Comparison of ENCODE assay signal across 9 cellular contexts in the genomic region with DNA sequence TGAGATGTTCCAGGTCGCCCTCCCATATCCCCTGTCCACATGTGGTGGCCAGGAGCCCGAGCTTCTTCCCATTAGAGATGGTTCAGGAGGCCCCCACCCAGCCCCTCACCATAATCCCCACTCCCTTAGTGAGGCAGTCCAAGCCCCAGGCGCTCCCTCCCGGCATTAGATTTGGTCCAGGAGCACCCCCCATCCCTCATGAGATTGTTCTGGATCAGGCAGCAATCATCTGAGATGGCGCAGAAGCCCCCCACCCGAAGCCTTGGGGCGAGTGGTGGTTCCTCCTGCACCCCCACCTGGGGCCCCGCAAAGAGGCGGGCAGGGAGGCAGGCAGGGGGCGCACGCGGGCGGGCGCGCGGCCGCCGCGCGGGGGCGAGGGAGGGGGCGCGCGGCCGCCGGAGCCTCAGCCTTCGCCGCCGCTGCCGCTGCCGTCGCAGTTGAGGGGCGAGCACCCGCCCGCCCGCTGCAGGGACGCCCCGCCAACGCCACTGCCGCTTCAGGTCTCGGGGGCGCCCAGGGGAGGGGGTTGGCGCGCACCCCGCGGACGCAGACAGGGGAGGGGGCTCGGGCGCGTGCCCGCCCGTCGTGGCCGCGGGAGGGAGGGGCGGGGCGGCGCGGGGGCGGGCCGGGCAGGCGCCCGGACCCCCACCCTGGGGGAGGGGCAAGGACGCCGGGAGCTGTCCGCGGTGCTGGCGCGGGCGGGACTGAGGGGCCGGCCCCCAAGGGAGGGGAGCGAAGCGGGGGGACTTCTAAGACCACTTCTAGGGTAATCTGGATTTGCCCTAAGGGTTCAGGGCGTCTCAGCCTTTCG. TPM values are rescaled to one million over a fixed set of nuclear protein-coding genes. Genes with fewer than 3 reads are reported as not detected.
A peak's percentile ranks its signal among the peaks of the same experiment; 100 is the strongest.
DNase-seq lines count a peak whose midpoint lies in the region; ATAC-seq and TF ChIP-seq lines count a peak whose summit lies in the region.
"Had no signal": no experiment of that assay in that cellular context is flagged by ENCODE, and none has a peak within 500 bp of the region (broad histone marks: within the 10 kb centered on the region; RNA-seq: fewer than 3 reads in every experiment).

No MANE protein-coding gene starts in this region.

- H3K23ac ChIP-seq in IMR-90 (ENCODE audit: low read depth, low read length) = no peak overlapping the region

- peak overlapping the region in 6 of 7 donors; percentile 44 to 89 (median 77) for H3K4me3 Mint-ChIP-seq in CD8-positive, alpha-beta memory T cell

- DNase-seq in CD8-positive, alpha-beta memory T cell = peak in 3 of 5 donors; percentile 5 to 51 (median 14)
- DNase-seq in IMR-90 = no peak
- peak; percentile 34 for DNase-seq in activated T-cell treated with anti-CD3 and anti-CD28 coated beads, Interleukin-2, amount 50 U/mL, for 1 hour
- DNase-seq in iPS DF 6.9 (ENCODE audit: low read depth, low spot score) = no peak
- DNase-seq in thyroid gland = peak; percentile 23 to 28
- DNase-seq in GM19238 (ENCODE audit: insufficient read length, low spot score) = no peak

- TF ChIP-seq CTCF in IMR-90 (conservative IDR thresholded peaks at IDR 0.05; ENCODE audit: low read depth, low read length) (peak; percentile 24; the same call in 1 of the 2 replicates), thyroid gland (IDR thresholded peaks at IDR 0.05) (peak in 2 of 6 experiments; percentile 8 to 34)

- H3K14ac ChIP-seq in IMR-90 (replicated peaks; ENCODE audit: low read depth, low read length) = no peak overlapping the region

- no peak overlapping the region for H3K56ac ChIP-seq in IMR-90 (ENCODE audit: extremely low read depth, insufficient read depth, low read length)

- no peak for TF ChIP-seq POLR2A in IMR-90 (IDR thresholded peaks at IDR 0.05; ENCODE audit: low read depth, low read length)
- no peak for TF ChIP-seq POLR2A in thyroid gland (IDR thresholded peaks at IDR 0.05)

- intact Hi-C loops in IMR-90 (cut with micrococcal nuclease) = no loop called here
- intact Hi-C loops in thyroid gland (cut with DNase I) = no loop called here

- H3K9me3 ChIP-seq in CD8-positive, alpha-beta memory T cell (ENCODE audit: low read length) = no peaks in the 10 kb centered on the region
- H3K9me3 ChIP-seq in IMR-90 (ENCODE audit: control insufficient read depth, insufficient read depth, low read length) = no peaks in the 10 kb centered on the region; the same call in 1 of the 2 replicates
- H3K9me3 ChIP-seq in iPS DF 6.9 (ENCODE audit: control insufficient read depth, insufficient read depth, low read length) = no peaks in the 10 kb centered on the region
- H3K9me3 ChIP-seq in thyroid gland = no peaks in the 10 kb centered on the region

- H3K36me3 Mint-ChIP-seq in CD8-positive, alpha-beta memory T cell = no peaks in the 10 kb centered on the region

- H3K9ac ChIP-seq in IMR-90 (ENCODE audit: low read depth, low read length) = no peak overlapping the region

- H3K27me3 Mint-ChIP-seq in CD8-positive, alpha-beta memory T cell = peaks cover 29 to 36% of the 10 kb centered on the region in 2 donors

- H3K79me1 ChIP-seq in IMR-90 (ENCODE audit: low read depth in 1 of 2, low read length in 2 of 2) = no peaks in the 10 kb centered on the region

- H2BK20ac ChIP-seq in IMR-90 (ENCODE audit: low read depth, low read length) = no peak overlapping the region

- H3K9me3 Mint-ChIP-seq in CD8-positive, alpha-beta memory T cell = peaks cover 0 to 6% (median 0%) of the 10 kb centered on the region in 5 donors

- H2AK9ac ChIP-seq in IMR-90 (replicated peaks; ENCODE audit: low read depth, low read length, poor library complexity) = peak overlapping the region; percentile 7

- peak overlapping the region; percentile 47 for H2AFZ ChIP-seq in IMR-90 (replicated peaks; ENCODE audit: low read length, poor library complexity)

- peak overlapping the region in 3 of 8 donors; percentile 8 to 93 (median 74) for H3K27ac Mint-ChIP-seq in CD8-positive, alpha-beta memory T cell

- peaks cover 12 to 24% (median 18%) of the 10 kb centered on the region in 3 donors for H3K4me1 Mint-ChIP-seq in CD8-positive, alpha-beta memory T cell

- no peak overlapping the region for H4K8ac ChIP-seq in IMR-90 (ENCODE audit: low read depth in 2 of 2, low read length in 2 of 2)

- H4K91ac ChIP-seq in IMR-90 (ENCODE audit: insufficient read depth, low read depth, low read length) = no peak overlapping the region

- no peak overlapping the region for H4K5ac ChIP-seq in IMR-90 (ENCODE audit: low read depth, low read length)

- peaks cover 5% of the 10 kb centered on the region for H3K27me3 ChIP-seq in CD8-positive, alpha-beta memory T cell (ENCODE audit: insufficient read depth, low read length, poor library complexity, severe bottlenecking)
- H3K27me3 ChIP-seq in IMR-90 (ENCODE audit: control insufficient read depth, insufficient read depth, low read length) (peaks cover 17% of the 10 kb centered on the region), iPS DF 6.9 (ENCODE audit: control insufficient read depth, insufficient read depth, low read length) (no peaks in the 10 kb centered on the region), thyroid gland (no peaks in the 10 kb centered on the region)

- TF ChIP-seq RAD21 in IMR-90 (IDR thresholded peaks at IDR 0.05; ENCODE audit: low read length) = no peak

- H3K36me3 ChIP-seq in CD8-positive, alpha-beta memory T cell (ENCODE audit: insufficient read depth, low read length) = no peaks in the 10 kb centered on the region
- no peaks in the 10 kb centered on the region for H3K36me3 ChIP-seq in IMR-90 (ENCODE audit: control insufficient read depth, insufficient read depth, low read length)
- no peaks in the 10 kb centered on the region for H3K36me3 ChIP-seq in iPS DF 6.9 (ENCODE audit: control insufficient read depth, insufficient read depth, low read length)
- H3K36me3 ChIP-seq in thyroid gland = no peaks in the 10 kb centered on the region

- H3K4me3 ChIP-seq in CD8-positive, alpha-beta memory T cell (ENCODE audit: low read length) = no peak overlapping the region
- H3K4me3 ChIP-seq in IMR-90 (ENCODE audit: insufficient read depth, low read depth, low read length) (peak overlapping the region; percentile 26; the same call in 1 of the 2 replicates), iPS DF 6.9 (ENCODE audit: low read length) (peak overlapping the region; percentile 85; the same call in 1 of the 2 replicates), thyroid gland (replicated peaks in 1 of 3) (no peak overlapping the region)

- 0% methylated on average over 8 of the region's 75 CpGs; no CpG with 5 or more reads in 1 of the 2 experiments for whole genome bisulfite sequencing in IMR-90 (ENCODE audit: extremely low coverage in 2 of 2, insufficient read length in 1 of 2), 2 experiments
- no CpG with 5 or more reads among the region's 75 CpGs for WGBS in iPS DF 6.9 (ENCODE audit: insufficient coverage, insufficient read length)
- WGBS in thyroid gland, 2 donors = 0 to 50% methylated on average over 1 to 4 of the region's 75 CpGs

- no peak overlapping the region for H3K4ac ChIP-seq in IMR-90 (ENCODE audit: low read depth, low read length)

- no peak overlapping the region for H2BK5ac ChIP-seq in IMR-90 (ENCODE audit: low read depth, low read length, poor library complexity, severe bottlenecking)

- BruUV-seq in IMR-90 (replicated peaks; lab: Mats Ljungman, UMichigan) = no TSS peak

- no peak overlapping the region for H2BK120ac ChIP-seq in IMR-90 (ENCODE audit: low read depth, low read length)

- peak; percentile 49 for ATAC-seq in IMR-90 (ENCODE audit: low read depth)
- no peak for ATAC-seq in HG03045 (IDR thresholded peaks at IDR 0.05; ENCODE audit: unreplicated experiment)
- no peak for ATAC-seq in HG03378 (IDR thresholded peaks at IDR 0.05; ENCODE audit: unreplicated experiment)

- H2AK5ac ChIP-seq in IMR-90 (ENCODE audit: low read depth, low read length) = no peak overlapping the region

- in situ Hi-C loops in IMR-90 (cut with MboI; ENCODE audit: low sequenced_read_pairs) = no loop called here

- peak overlapping the region; percentile 10 for H3K27ac ChIP-seq in CD8-positive, alpha-beta memory T cell (ENCODE audit: low read depth, low read length)
- no peak overlapping the region for H3K27ac ChIP-seq in IMR-90 (ENCODE audit: insufficient read depth, low read length)
- H3K27ac ChIP-seq in iPS DF 6.9 (ENCODE audit: low read length) = no peak overlapping the region
- H3K27ac ChIP-seq in thyroid gland = no peak overlapping the region
- H3K27ac ChIP-seq: epithelial cell of prostate had no signal

- dilution Hi-C loops in IMR-90 (cut with HindIII; ENCODE audit: low sequenced_read_pairs, unreplicated experiment) = no loop called here

- peak overlapping the region; percentile 10; the same call in 1 of the 2 replicates for H3K4me2 ChIP-seq in IMR-90 (ENCODE audit: low read depth, low read length)

- H3K9me1 ChIP-seq in IMR-90 (ENCODE audit: insufficient read depth, low read length) = no peaks in the 10 kb centered on the region; the same call in 1 of the 2 replicates

- H3K4me1 ChIP-seq in CD8-positive, alpha-beta memory T cell (ENCODE audit: insufficient read depth, low read length) = peaks cover 18% of the 10 kb centered on the region
- H3K4me1 ChIP-seq in IMR-90 (ENCODE audit: control insufficient read depth, insufficient read depth, low read length) = peaks cover 3% of the 10 kb centered on the region; the same call in 1 of the 2 replicates
- peaks cover 4% of the 10 kb centered on the region; the same call in 1 of the 2 replicates for H3K4me1 ChIP-seq in iPS DF 6.9 (ENCODE audit: control insufficient read depth, insufficient read depth, low read length)
- peaks cover 0 to 14% of the 10 kb centered on the region in 2 donors for H3K4me1 ChIP-seq in thyroid gland

- H3K18ac ChIP-seq in IMR-90 (ENCODE audit: low read depth, low read length) = no peak overlapping the region

- POLR2A ChIA-PET in CD8-positive, alpha-beta memory T cell (lab: Charles Lee) = no interaction called here
- POLR2A ChIA-PET in IMR-90 (lab: Charles Lee; ENCODE audit: unreplicated experiment) = no interaction called here

- no peaks in the 10 kb centered on the region for H4K20me1 ChIP-seq in IMR-90 (ENCODE audit: insufficient read depth, low read length)

- H2BK15ac ChIP-seq in IMR-90 (ENCODE audit: low read depth, low read length) = no peak overlapping the region

- CTCF ChIA-PET in CD8-positive, alpha-beta memory T cell (lab: Charles Lee) = no interaction called here
- CTCF ChIA-PET in IMR-90 (lab: Yijun Ruan, JAX) = no interaction called here

TF ChIP-seq in IMR-90, 13 proteins besides CTCF, POLR2A, EP300 and RAD21:
- peak; percentile 58; the same call in 1 of the 2 replicates for TF ChIP-seq MAZ (IDR thresholded peaks at IDR 0.05; ENCODE audit: borderline replicate concordance, low read depth, low read length)
- no peak for TF ChIP-seq MXI1 (IDR thresholded peaks at IDR 0.05; ENCODE audit: borderline replicate concordance, low read depth, low read length)

RNA-seq across cellular contexts. Expression of a gene that starts 46.4 kb away (rescaled TPM):
- total RNA-seq in CD8-positive, alpha-beta memory T cell = 100 to 1,000 TPM; 103 to 104 TPM
- polyA plus RNA-seq in CD8-positive, alpha-beta memory T cell = 159 TPM
- total RNA-seq in IMR-90 (2012; rRNA removed) = 15.6 and 16.1 TPM in 2 replicates
- 94.0 and 108 TPM in 2 replicates for polyA plus RNA-seq in IMR-90 (2012; rRNA removed)
- polyA plus RNA-seq in IMR-90 (2012; cell fraction: cytosol; rRNA removed) = 70.5 and 114 TPM in 2 replicates
- polyA plus RNA-seq in IMR-90 (2012; cell fraction: nucleus; rRNA removed; ENCODE audit: low replicate concordance) = 124 and 239 TPM in 2 replicates
- 10 to 100 TPM; 33.3 to 52.1 (median 42.9) TPM for total RNA-seq in thyroid gland

Comparison
In these comparisons a context has a peak if more than half of its experiments do, and no peak if none do; other contexts are left out.
1. DNase-seq: peak in CD8-positive, alpha-beta memory T cell (3 of 5), activated T-cell treated with anti-CD3 and anti-CD28 coated beads, Interleukin-2, amount 50 U/mL, for 1 hour (single experiment) and thyroid gland (2 of 2); none in IMR-90 (single experiment), iPS DF 6.9 (single experiment) and GM19238 (single experiment).
2. H3K4me3 ChIP-seq: peak in IMR-90 (single experiment) and iPS DF 6.9 (single experiment); none in CD8-positive, alpha-beta memory T cell (single experiment) and thyroid gland (0 of 3).